Comparison of ENCODE assay signal across 1 cellular context in the genomic region with DNA sequence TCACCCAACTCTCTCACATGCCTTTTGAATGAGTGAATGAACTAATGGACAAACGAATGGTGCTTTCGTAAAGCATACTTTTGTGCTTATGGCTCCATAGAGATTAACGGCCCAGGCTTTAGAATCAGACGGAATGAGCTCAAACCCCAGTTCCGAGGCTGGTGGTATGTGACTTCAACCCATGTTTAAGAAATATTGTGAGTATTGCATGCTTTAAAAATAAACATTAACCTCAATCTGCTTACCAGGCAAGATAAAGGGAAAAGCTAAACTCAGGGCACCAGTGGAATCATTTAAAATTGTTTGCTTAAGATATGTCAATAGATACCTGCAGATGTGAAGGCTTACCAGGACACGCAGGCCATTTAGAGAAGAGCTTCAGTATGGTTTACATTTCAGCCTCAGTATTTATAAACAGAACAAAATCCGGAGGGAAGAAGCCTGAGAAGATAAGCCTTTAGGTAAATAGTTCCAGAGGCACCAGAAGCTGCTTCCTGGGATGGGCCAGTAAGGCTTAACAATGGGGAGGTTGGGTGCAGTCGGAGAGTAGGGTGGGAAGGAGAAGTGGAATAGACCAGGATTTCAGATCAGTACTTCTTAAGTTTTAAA.
TF ChIP-seq lines count a peak whose summit lies in the region.

No MANE protein-coding gene starts in this region.

TF ChIP-seq in HepG2, 621 proteins besides CTCF, POLR2A, EP300 and RAD21 (continued from another document and continues in another):
- TF ChIP-seq, protein P1, sequence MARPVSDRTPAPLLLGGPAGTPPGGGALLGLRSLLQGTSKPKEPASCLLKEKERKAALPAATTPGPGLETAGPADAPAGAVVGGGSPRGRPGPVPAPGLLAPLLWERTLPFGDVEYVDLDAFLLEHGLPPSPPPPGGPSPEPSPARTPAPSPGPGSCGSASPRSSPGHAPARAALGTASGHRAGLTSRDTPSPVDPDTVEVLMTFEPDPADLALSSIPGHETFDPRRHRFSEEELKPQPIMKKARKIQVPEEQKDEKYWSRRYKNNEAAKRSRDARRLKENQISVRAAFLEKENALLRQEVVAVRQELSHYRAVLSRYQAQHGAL (CRISPR knock-in tag; IDR thresholded peaks at IDR 0.05; ENCODE audit: not compliant biosample characterization), result no peak
- peak; percentile 79 for TF ChIP-seq RARA (CRISPR knock-in tag; IDR thresholded peaks at IDR 0.05)
- TF ChIP-seq NCOA2 (CRISPR knock-in tag; IDR thresholded peaks at IDR 0.05), result peak; percentile 90
- TF ChIP-seq MAFK (conservative IDR thresholded peaks at IDR 0.05 in 1 of 2, IDR thresholded peaks at IDR 0.05 in 1 of 2; ENCODE audit: low read length in 2 of 2), result peak; percentile 62 to 66
- peak; percentile 68; the same call in 1 of the 2 replicates for TF ChIP-seq ZNF749 (CRISPR knock-in tag; IDR thresholded peaks at IDR 0.05; ENCODE audit: borderline replicate concordance)
- no peak for TF ChIP-seq SIN3B (IDR thresholded peaks at IDR 0.05; ENCODE audit: low read length)
- TF ChIP-seq ZNF460 (CRISPR knock-in tag; IDR thresholded peaks at IDR 0.05; ENCODE audit: borderline replicate concordance), result no peak; the same call in 1 of the 2 replicates
- TF ChIP-seq, protein P2, sequence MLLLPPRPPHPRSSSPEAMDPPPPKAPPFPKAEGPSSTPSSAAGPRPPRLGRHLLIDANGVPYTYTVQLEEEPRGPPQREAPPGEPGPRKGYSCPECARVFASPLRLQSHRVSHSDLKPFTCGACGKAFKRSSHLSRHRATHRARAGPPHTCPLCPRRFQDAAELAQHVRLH (CRISPR knock-in tag; IDR thresholded peaks at IDR 0.05; ENCODE audit: borderline replicate concordance, low read depth), result 0 out of 2 replicates have a peak, but pooled peaks have one; percentile 32
- TF ChIP-seq, protein P3, sequence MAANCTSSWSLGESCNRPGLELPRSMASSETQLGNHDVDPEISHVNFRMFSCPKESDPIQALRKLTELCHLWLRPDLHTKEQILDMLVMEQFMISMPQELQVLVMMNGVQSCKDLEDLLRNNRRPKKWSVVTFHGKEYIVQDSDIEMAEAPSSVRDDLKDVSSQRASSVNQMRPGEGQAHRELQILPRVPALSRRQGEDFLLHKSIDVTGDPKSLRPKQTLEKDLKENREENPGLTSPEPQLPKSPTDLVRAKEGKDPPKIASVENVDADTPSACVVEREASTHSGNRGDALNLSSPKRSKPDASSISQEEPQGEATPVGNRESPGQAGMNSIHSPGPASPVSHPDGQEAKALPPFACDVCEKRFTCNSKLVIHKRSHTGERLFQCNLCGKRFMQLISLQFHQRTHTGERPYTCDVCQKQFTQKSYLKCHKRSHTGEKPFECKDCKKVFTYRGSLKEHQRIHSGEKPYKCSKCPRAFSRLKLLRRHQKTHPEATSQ (CRISPR knock-in tag; IDR thresholded peaks at IDR 0.05; ENCODE audit: borderline replicate concordance), result no peak
- TF ChIP-seq, protein P4, sequence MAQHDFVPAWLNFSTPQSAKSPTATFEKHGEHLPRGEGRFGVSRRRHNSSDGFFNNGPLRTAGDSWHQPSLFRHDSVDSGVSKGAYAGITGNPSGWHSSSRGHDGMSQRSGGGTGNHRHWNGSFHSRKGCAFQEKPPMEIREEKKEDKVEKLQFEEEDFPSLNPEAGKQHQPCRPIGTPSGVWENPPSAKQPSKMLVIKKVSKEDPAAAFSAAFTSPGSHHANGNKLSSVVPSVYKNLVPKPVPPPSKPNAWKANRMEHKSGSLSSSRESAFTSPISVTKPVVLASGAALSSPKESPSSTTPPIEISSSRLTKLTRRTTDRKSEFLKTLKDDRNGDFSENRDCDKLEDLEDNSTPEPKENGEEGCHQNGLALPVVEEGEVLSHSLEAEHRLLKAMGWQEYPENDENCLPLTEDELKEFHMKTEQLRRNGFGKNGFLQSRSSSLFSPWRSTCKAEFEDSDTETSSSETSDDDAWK (CRISPR knock-in tag; IDR thresholded peaks at IDR 0.05), result no peak
- no peak for TF ChIP-seq ZNF7 (CRISPR knock-in tag; IDR thresholded peaks at IDR 0.05)
- 0 out of 2 replicates have a peak, but pooled peaks have one; percentile 25 for TF ChIP-seq WIZ (CRISPR knock-in tag; IDR thresholded peaks at IDR 0.05)
- TF ChIP-seq, protein P5, sequence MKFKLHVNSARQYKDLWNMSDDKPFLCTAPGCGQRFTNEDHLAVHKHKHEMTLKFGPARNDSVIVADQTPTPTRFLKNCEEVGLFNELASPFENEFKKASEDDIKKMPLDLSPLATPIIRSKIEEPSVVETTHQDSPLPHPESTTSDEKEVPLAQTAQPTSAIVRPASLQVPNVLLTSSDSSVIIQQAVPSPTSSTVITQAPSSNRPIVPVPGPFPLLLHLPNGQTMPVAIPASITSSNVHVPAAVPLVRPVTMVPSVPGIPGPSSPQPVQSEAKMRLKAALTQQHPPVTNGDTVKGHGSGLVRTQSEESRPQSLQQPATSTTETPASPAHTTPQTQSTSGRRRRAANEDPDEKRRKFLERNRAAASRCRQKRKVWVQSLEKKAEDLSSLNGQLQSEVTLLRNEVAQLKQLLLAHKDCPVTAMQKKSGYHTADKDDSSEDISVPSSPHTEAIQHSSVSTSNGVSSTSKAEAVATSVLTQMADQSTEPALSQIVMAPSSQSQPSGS (CRISPR knock-in tag; IDR thresholded peaks at IDR 0.05), result peak; percentile 63; the same call in 1 of the 2 replicates
- TF ChIP-seq FOSL2 (CRISPR knock-in tag; IDR thresholded peaks at IDR 0.05), result peak; percentile 28; the same call in 1 of the 2 replicates
- TF ChIP-seq ASH2L (IDR thresholded peaks at IDR 0.05; ENCODE audit: insufficient read length, low read depth, low read length), result peak; percentile 55
- TF ChIP-seq STAG1 (CRISPR knock-in tag; IDR thresholded peaks at IDR 0.05), result 0 out of 2 replicates have a peak, but pooled peaks have one; percentile 5
- TF ChIP-seq, protein P6, sequence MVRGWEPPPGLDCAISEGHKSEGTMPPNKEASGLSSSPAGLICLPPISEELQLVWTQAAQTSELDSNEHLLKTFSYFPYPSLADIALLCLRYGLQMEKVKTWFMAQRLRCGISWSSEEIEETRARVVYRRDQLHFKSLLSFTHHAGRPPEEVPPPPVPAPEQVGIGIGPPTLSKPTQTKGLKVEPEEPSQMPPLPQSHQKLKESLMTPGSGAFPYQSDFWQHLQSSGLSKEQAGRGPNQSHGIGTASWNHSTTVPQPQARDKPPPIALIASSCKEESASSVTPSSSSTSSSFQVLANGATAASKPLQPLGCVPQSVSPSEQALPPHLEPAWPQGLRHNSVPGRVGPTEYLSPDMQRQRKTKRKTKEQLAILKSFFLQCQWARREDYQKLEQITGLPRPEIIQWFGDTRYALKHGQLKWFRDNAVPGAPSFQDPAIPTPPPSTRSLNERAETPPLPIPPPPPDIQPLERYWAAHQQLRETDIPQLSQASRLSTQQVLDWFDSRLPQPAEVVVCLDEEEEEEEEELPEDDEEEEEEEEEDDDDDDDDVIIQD (CRISPR knock-in tag; IDR thresholded peaks at IDR 0.05; ENCODE audit: low read depth), result peak; percentile 43; the same call in 1 of the 2 replicates
- peak; percentile 50; the same call in 1 of the 2 replicates for TF ChIP-seq SNAPC2 (CRISPR knock-in tag; IDR thresholded peaks at IDR 0.05)
- 0 out of 2 replicates have a peak, but pooled peaks have one; percentile 74 for TF ChIP-seq KLF12 (CRISPR knock-in tag; IDR thresholded peaks at IDR 0.05; ENCODE audit: borderline replicate concordance)
- TF ChIP-seq ZNF44 (CRISPR knock-in tag; IDR thresholded peaks at IDR 0.05), result no peak
- TF ChIP-seq GATAD2A (CRISPR knock-in tag; IDR thresholded peaks at IDR 0.05), result peak; percentile 95
- TF ChIP-seq, protein P7, sequence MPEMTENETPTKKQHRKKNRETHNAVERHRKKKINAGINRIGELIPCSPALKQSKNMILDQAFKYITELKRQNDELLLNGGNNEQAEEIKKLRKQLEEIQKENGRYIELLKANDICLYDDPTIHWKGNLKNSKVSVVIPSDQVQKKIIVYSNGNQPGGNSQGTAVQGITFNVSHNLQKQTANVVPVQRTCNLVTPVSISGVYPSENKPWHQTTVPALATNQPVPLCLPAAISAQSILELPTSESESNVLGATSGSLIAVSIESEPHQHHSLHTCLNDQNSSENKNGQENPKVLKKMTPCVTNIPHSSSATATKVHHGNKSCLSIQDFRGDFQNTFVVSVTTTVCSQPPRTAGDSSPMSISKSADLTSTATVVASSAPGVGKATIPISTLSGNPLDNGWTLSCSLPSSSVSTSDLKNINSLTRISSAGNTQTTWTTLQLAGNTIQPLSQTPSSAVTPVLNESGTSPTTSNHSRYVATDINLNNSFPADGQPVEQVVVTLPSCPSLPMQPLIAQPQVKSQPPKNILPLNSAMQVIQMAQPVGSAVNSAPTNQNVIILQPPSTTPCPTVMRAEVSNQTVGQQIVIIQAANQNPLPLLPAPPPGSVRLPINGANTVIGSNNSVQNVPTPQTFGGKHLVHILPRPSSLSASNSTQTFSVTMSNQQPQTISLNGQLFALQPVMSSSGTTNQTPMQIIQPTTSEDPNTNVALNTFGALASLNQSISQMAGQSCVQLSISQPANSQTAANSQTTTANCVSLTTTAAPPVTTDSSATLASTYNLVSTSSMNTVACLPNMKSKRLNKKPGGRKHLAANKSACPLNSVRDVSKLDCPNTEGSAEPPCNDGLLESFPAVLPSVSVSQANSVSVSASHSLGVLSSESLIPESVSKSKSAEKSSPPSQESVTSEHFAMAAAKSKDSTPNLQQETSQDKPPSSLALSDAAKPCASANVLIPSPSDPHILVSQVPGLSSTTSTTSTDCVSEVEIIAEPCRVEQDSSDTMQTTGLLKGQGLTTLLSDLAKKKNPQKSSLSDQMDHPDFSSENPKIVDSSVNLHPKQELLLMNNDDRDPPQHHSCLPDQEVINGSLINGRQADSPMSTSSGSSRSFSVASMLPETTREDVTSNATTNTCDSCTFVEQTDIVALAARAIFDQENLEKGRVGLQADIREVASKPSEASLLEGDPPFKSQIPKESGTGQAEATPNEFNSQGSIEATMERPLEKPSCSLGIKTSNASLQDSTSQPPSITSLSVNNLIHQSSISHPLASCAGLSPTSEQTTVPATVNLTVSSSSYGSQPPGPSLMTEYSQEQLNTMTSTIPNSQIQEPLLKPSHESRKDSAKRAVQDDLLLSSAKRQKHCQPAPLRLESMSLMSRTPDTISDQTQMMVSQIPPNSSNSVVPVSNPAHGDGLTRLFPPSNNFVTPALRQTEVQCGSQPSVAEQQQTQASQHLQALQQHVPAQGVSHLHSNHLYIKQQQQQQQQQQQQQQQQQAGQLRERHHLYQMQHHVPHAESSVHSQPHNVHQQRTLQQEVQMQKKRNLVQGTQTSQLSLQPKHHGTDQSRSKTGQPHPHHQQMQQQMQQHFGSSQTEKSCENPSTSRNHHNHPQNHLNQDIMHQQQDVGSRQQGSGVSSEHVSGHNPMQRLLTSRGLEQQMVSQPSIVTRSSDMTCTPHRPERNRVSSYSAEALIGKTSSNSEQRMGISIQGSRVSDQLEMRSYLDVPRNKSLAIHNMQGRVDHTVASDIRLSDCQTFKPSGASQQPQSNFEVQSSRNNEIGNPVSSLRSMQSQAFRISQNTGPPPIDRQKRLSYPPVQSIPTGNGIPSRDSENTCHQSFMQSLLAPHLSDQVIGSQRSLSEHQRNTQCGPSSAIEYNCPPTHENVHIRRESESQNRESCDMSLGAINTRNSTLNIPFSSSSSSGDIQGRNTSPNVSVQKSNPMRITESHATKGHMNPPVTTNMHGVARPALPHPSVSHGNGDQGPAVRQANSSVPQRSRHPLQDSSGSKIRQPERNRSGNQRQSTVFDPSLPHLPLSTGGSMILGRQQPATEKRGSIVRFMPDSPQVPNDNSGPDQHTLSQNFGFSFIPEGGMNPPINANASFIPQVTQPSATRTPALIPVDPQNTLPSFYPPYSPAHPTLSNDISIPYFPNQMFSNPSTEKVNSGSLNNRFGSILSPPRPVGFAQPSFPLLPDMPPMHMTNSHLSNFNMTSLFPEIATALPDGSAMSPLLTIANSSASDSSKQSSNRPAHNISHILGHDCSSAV (CRISPR knock-in tag; IDR thresholded peaks at IDR 0.05; ENCODE audit: borderline replicate concordance), result no peak
- TF ChIP-seq, protein P8, sequence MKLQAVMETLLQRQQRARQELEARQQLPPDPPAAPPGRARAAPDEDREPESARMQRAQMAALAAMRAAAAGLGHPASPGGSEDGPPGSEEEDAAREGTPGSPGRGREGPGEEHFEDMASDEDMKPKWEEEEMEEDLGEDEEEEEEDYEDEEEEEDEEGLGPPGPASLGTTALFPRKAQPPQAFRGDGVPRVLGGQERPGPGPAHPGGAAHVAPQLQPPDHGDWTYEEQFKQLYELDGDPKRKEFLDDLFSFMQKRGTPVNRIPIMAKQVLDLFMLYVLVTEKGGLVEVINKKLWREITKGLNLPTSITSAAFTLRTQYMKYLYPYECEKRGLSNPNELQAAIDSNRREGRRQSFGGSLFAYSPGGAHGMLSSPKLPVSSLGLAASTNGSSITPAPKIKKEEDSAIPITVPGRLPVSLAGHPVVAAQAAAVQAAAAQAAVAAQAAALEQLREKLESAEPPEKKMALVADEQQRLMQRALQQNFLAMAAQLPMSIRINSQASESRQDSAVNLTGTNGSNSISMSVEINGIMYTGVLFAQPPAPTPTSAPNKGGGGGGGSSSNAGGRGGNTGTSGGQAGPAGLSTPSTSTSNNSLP (IDR thresholded peaks at IDR 0.05; ENCODE audit: low read depth, low read length), result 0 out of 2 replicates have a peak, but pooled peaks have one; percentile 53
- TF ChIP-seq ZNF296 (CRISPR knock-in tag; conservative IDR thresholded peaks at IDR 0.05), result no peak
- peak; percentile 94 for TF ChIP-seq ZBTB20 (CRISPR knock-in tag; IDR thresholded peaks at IDR 0.05; ENCODE audit: borderline replicate concordance, low read depth)
- TF ChIP-seq ZNF337 (CRISPR knock-in tag; IDR thresholded peaks at IDR 0.05; ENCODE audit: borderline replicate concordance, low read depth), result no peak
- TF ChIP-seq, protein P9, sequence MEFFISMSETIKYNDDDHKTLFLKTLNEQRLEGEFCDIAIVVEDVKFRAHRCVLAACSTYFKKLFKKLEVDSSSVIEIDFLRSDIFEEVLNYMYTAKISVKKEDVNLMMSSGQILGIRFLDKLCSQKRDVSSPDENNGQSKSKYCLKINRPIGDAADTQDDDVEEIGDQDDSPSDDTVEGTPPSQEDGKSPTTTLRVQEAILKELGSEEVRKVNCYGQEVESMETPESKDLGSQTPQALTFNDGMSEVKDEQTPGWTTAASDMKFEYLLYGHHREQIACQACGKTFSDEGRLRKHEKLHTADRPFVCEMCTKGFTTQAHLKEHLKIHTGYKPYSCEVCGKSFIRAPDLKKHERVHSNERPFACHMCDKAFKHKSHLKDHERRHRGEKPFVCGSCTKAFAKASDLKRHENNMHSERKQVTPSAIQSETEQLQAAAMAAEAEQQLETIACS (CRISPR knock-in tag; IDR thresholded peaks at IDR 0.05), result no peak
- TF ChIP-seq ZNF598 (CRISPR knock-in tag; IDR thresholded peaks at IDR 0.05; ENCODE audit: borderline replicate concordance), result no peak
- no peak for TF ChIP-seq EZH2 (conservative IDR thresholded peaks at IDR 0.05; ENCODE audit: low read depth, low read length)
- TF ChIP-seq ZNF747 (CRISPR knock-in tag; IDR thresholded peaks at IDR 0.05; ENCODE audit: borderline replicate concordance), result peak; percentile 84; the same call in 1 of the 2 replicates
- 0 out of 2 replicates have a peak, but pooled peaks have one; percentile 37 for TF ChIP-seq THAP11 (CRISPR knock-in tag; IDR thresholded peaks at IDR 0.05)
- TF ChIP-seq, protein P10, sequence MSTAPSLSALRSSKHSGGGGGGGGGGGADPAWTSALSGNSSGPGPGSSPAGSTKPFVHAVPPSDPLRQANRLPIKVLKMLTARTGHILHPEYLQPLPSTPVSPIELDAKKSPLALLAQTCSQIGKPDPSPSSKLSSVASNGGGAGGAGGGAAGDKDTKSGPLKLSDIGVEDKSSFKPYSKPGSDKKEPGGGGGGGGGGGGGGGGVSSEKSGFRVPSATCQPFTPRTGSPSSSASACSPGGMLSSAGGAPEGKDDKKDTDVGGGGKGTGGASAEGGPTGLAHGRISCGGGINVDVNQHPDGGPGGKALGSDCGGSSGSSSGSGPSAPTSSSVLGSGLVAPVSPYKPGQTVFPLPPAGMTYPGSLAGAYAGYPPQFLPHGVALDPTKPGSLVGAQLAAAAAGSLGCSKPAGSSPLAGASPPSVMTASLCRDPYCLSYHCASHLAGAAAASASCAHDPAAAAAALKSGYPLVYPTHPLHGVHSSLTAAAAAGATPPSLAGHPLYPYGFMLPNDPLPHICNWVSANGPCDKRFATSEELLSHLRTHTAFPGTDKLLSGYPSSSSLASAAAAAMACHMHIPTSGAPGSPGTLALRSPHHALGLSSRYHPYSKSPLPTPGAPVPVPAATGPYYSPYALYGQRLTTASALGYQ (CRISPR knock-in tag; IDR thresholded peaks at IDR 0.05), result peak; percentile 98
- TF ChIP-seq ZSCAN12 (CRISPR knock-in tag; IDR thresholded peaks at IDR 0.05), result no peak
